In the genomic region with DNA sequence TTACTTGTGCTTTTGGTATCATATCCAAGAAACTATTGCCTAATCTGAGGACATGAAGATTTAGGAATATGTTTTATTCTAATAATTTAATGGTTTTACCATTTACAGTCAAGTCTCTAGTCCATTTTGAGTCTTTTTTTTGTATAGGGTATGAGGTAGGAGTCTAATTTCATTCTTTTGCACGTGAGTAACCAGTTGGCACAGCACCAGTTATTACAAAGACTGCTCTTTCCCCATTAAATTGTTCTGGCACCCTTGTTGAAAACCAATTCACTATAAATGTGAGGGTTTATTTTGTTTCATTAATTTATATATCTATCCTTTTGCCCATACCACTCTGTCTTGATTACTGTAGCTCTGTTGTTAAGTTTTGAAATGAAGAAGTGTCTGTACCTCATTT, we compare ENCODE assay signal across 19 cellular contexts.
"Had no signal": no experiment of that assay in that cellular context is flagged by ENCODE, and none has a peak within 500 bp of the region (broad histone marks: within the 10 kb centered on the region; RNA-seq: fewer than 3 reads in every experiment).

No MANE protein-coding gene starts in this region.

- ATAC-seq: left lobe of liver, right lobe of liver, T-cell had no signal

- H3K27me3 ChIP-seq: esophagus squamous epithelium, hepatocyte, neural progenitor cell, right lobe of liver, stomach, testis, upper lobe of left lung had no signal

- H3K4me1 ChIP-seq: esophagus squamous epithelium, neural progenitor cell, right lobe of liver, stomach, testis, upper lobe of left lung had no signal

- H3K4me3 ChIP-seq: esophagus squamous epithelium, hepatocyte, neural progenitor cell, right lobe of liver, stomach, testis, upper lobe of left lung had no signal

- H3K27ac ChIP-seq: esophagus squamous epithelium, hepatocyte, neural progenitor cell, right lobe of liver, stomach, testis, upper lobe of left lung had no signal

- DNase-seq: activated CD4-positive, CD25-positive, alpha-beta regulatory T cell treated with anti-CD3 and anti-CD28 coated beads, Interleukin-2, amount 50 U/mL, for 72 hours; activated naive CD4-positive, alpha-beta T cell treated with anti-CD3 and anti-CD28 coated beads, Interleukin-2, amount 10 ng/mL, durations not matched to agents 7 days and 5 days; activated T-cell treated with anti-CD3 and anti-CD28 coated beads for 4 hours; central memory CD4-positive, alpha-beta T cell; cortex of kidney; effector CD4-positive, alpha-beta T cell; esophagus squamous epithelium; mammary epithelial cell; naive B cell; right lobe of liver; stimulated activated CD4-positive, alpha-beta T cell treated with anti-CD3 and anti-CD28 coated beads, Interleukin-1b, Interleukin-23, amount 100 ng/mL, for 48 hours; stomach; T-cell; T-helper 9 cell; testis; upper lobe of left lung had no signal

- H3K36me3 ChIP-seq: esophagus squamous epithelium, neural progenitor cell, right lobe of liver, stomach, upper lobe of left lung had no signal

- H3K9me3 ChIP-seq: esophagus squamous epithelium, right lobe of liver, stomach, testis, upper lobe of left lung had no signal
